Comparison of ENCODE assay signal across 14 cellular contexts in genomic region chr17:75773808-75774470, GRCh38. TPM values are rescaled to one million over a fixed set of nuclear protein-coding genes. Genes with fewer than 3 reads are reported as not detected.
DNase-seq lines count a peak whose midpoint lies in the region; ATAC-seq and TF ChIP-seq lines count a peak whose summit lies in the region.
"Had no signal": no experiment of that assay in that cellular context is flagged by ENCODE, and none has a peak within 500 bp of the region (broad histone marks: within the 10 kb centered on the region; RNA-seq: fewer than 3 reads in every experiment).

No MANE protein-coding gene starts in this region.

- peaks cover 26% of the 10 kb centered on the region for H3K4me1 Mint-ChIP-seq in activated CD4-positive, alpha-beta T cell treated with anti-CD3 and anti-CD28 coated beads, Interleukin-2, amount 10 ng/mL, durations not matched to agents 24 days and 14 days
- H3K4me1 Mint-ChIP-seq in activated CD4-positive, alpha-beta T cell treated with anti-CD3 and anti-CD28 coated beads for 36 hours = peaks cover 21% of the 10 kb centered on the region
- peaks cover 43% of the 10 kb centered on the region in 2 donors for H3K4me1 Mint-ChIP-seq in immature natural killer cell

- H3K36me3 ChIP-seq in SK-N-SH (replicated peaks in 1 of 2; ENCODE audit: control insufficient read depth in 1 of 2, insufficient read depth in 2 of 2, low read length in 1 of 2) (peaks cover 27 to 30% of the 10 kb centered on the region in 2 experiments), sigmoid colon (peaks cover 5 to 51% (median 17%) of the 10 kb centered on the region in 4 donors)

- no peak overlapping the region for H3K4me2 ChIP-seq in SK-N-SH

- no peaks in the 10 kb centered on the region for H3K9me2 ChIP-seq in SK-N-SH

- H3K27me3 ChIP-seq in SK-N-SH (ENCODE audit: insufficient read depth) (no peaks in the 10 kb centered on the region), sigmoid colon (no peaks in the 10 kb centered on the region)

- H3K79me2 ChIP-seq in SK-N-SH (ENCODE audit: insufficient read depth) = peaks cover 26% of the 10 kb centered on the region

- CTCF ChIA-PET in activated CD4-positive, alpha-beta T cell treated with anti-CD3 and anti-CD28 coated beads for 36 hours (lab: Charles Lee) = interaction anchor here (0.5 to 3.8 kb wide), 6 partner anchors 8 to 152 kb away, joined by 4 to 14 read pairs (median 11); partner anchors contain the start of gene GALK1
- CTCF ChIA-PET in SK-N-SH (lab: Yijun Ruan, JAX) = interaction anchor here (1.1 to 11.7 kb wide), 9 partner anchors 10 to 52 kb away, joined by 4 to 111 read pairs (median 17); partner anchors contain the start of genes GALK1 and UNK
- CTCF ChIA-PET in GM10248 (lab: Yijun Ruan, JAX) = interaction anchor here (0.9 to 8.6 kb wide), 8 partner anchors 9 to 56 kb away, joined by 3 to 71 read pairs (median 4); partner anchors contain the start of genes GALK1 and UNK

- no peak overlapping the region for H3K4me3 Mint-ChIP-seq in activated CD4-positive, alpha-beta T cell treated with anti-CD3 and anti-CD28 coated beads, Interleukin-2, amount 10 ng/mL, durations not matched to agents 24 days and 14 days
- H3K4me3 Mint-ChIP-seq in activated CD4-positive, alpha-beta T cell treated with anti-CD3 and anti-CD28 coated beads for 36 hours = no peak overlapping the region
- H3K4me3 Mint-ChIP-seq in immature natural killer cell = no peak overlapping the region
- H3K4me3 Mint-ChIP-seq: activated CD4-positive, alpha-beta memory T cell treated with anti-CD3 and anti-CD28 coated beads for 36 hours; activated naive CD8-positive, alpha-beta T cell treated with anti-CD3 and anti-CD28 coated beads, Interleukin-2, amount 10 ng/mL, durations not matched to agents 7 days and 5 days had no signal

- H3K4me1 ChIP-seq in SK-N-SH (ENCODE audit: control insufficient read depth in 1 of 2, insufficient read depth in 2 of 2, low read depth in 1 of 2, low read length in 1 of 2) = peaks cover 9 to 18% of the 10 kb centered on the region in 2 experiments; a peak in 3 of 4 replicates
- H3K4me1 ChIP-seq in sigmoid colon = peaks cover 0 to 28% (median 20%) of the 10 kb centered on the region in 4 donors

- H3K4me3 ChIP-seq in SK-N-SH (ENCODE audit: low read depth in 2 of 2, low read length in 1 of 2) (no peak overlapping the region), sigmoid colon (no peak overlapping the region)
- H3K4me3 ChIP-seq: skin epidermis had no signal

- peak; percentile 74 for DNase-seq in activated CD4-positive, alpha-beta T cell treated with anti-CD3 and anti-CD28 coated beads, Interleukin-2, amount 10 ng/mL, durations not matched to agents 24 days and 14 days
- DNase-seq in activated CD4-positive, alpha-beta T cell treated with anti-CD3 and anti-CD28 coated beads for 36 hours = no peak
- DNase-seq in SK-N-SH (peak; percentile 30), immature natural killer cell (no peak), sigmoid colon (peak; percentile 74), GM10248 (ENCODE audit: extremely low spot score) (no peak)
- DNase-seq: activated CD4-positive, alpha-beta memory T cell treated with anti-CD3 and anti-CD28 coated beads for 36 hours; Calu3; Karpas-422; OCI-M1 had no signal

- peaks cover 35% of the 10 kb centered on the region for H3K36me3 Mint-ChIP-seq in activated CD4-positive, alpha-beta T cell treated with anti-CD3 and anti-CD28 coated beads, Interleukin-2, amount 10 ng/mL, durations not matched to agents 24 days and 14 days (ENCODE audit: low read depth)
- peaks cover 41% of the 10 kb centered on the region for H3K36me3 Mint-ChIP-seq in activated CD4-positive, alpha-beta T cell treated with anti-CD3 and anti-CD28 coated beads for 36 hours (ENCODE audit: low read depth)
- H3K36me3 Mint-ChIP-seq in immature natural killer cell = peaks cover 22 to 33% (median 26%) of the 10 kb centered on the region in 3 donors

- peaks cover 49% of the 10 kb centered on the region for H4K20me1 ChIP-seq in SK-N-SH (ENCODE audit: insufficient read depth)

- intact Hi-C loops in activated CD4-positive, alpha-beta T cell treated with anti-CD3 and anti-CD28 coated beads, Interleukin-2, amount 10 ng/mL, durations not matched to agents 24 days and 14 days (cut with micrococcal nuclease) = no loop called here
- intact Hi-C loops in activated CD4-positive, alpha-beta T cell treated with anti-CD3 and anti-CD28 coated beads for 36 hours (cut with DNase I, micrococcal nuclease) = no loop called here
- intact Hi-C loops in sigmoid colon (cut with DNase I) = no loop called here

- WGBS in SK-N-SH (ENCODE audit: low lambda C conversion rate) = 93% methylated on average over 13 of the region's 15 CpGs
- WGBS in sigmoid colon, 2 donors = 86 to 90% methylated on average over 15 of the region's 15 CpGs

- H3K27ac Mint-ChIP-seq in activated CD4-positive, alpha-beta T cell treated with anti-CD3 and anti-CD28 coated beads, Interleukin-2, amount 10 ng/mL, durations not matched to agents 24 days and 14 days = no peak overlapping the region
- no peak overlapping the region for H3K27ac Mint-ChIP-seq in activated CD4-positive, alpha-beta T cell treated with anti-CD3 and anti-CD28 coated beads for 36 hours
- peak overlapping the region in 4 of 6 donors; percentile 43 to 69 (median 52) for H3K27ac Mint-ChIP-seq in immature natural killer cell
- H3K27ac Mint-ChIP-seq: activated naive CD8-positive, alpha-beta T cell treated with anti-CD3 and anti-CD28 coated beads, Interleukin-2, amount 10 ng/mL, durations not matched to agents 7 days and 5 days had no signal

- H3K9me3 Mint-ChIP-seq in activated CD4-positive, alpha-beta T cell treated with anti-CD3 and anti-CD28 coated beads, Interleukin-2, amount 10 ng/mL, durations not matched to agents 24 days and 14 days = no peaks in the 10 kb centered on the region
- H3K9me3 Mint-ChIP-seq in activated CD4-positive, alpha-beta T cell treated with anti-CD3 and anti-CD28 coated beads for 36 hours (ENCODE audit: low read depth) = no peaks in the 10 kb centered on the region
- peaks cover 0 to 1% (median 0%) of the 10 kb centered on the region in 6 donors for H3K9me3 Mint-ChIP-seq in immature natural killer cell
- H3K9me3 Mint-ChIP-seq: activated CD4-positive, alpha-beta memory T cell treated with anti-CD3 and anti-CD28 coated beads for 36 hours; activated naive CD8-positive, alpha-beta T cell treated with anti-CD3 and anti-CD28 coated beads, Interleukin-2, amount 10 ng/mL, durations not matched to agents 7 days and 5 days had no signal

- TF ChIP-seq EP300 in SK-N-SH (IDR thresholded peaks at IDR 0.05; ENCODE audit: borderline replicate concordance in 1 of 2, low read depth in 1 of 2, low read length in 1 of 2) = no peak
- no peak for TF ChIP-seq EP300 in sigmoid colon (IDR thresholded peaks at IDR 0.05)

- no peak for ATAC-seq in activated CD4-positive, alpha-beta T cell treated with anti-CD3 and anti-CD28 coated beads for 36 hours
- ATAC-seq in GM18873 (IDR thresholded peaks at IDR 0.05; ENCODE audit: low FRiP score, unreplicated experiment) = no peak
- ATAC-seq in GM21526 (IDR thresholded peaks at IDR 0.05; ENCODE audit: low FRiP score, unreplicated experiment) = no peak

- TF ChIP-seq CTCF in SK-N-SH (IDR thresholded peaks at IDR 0.05) = peak; percentile 28; the same call in 1 of the 2 replicates
- TF ChIP-seq CTCF in sigmoid colon (IDR thresholded peaks at IDR 0.05) = no peak
- no peak for TF ChIP-seq CTCF in GM10248 (IDR thresholded peaks at IDR 0.05; ENCODE audit: control extremely low read depth, extremely low read depth, low read depth, missing control alignments)

- POLR2A ChIA-PET in activated CD4-positive, alpha-beta T cell treated with anti-CD3 and anti-CD28 coated beads for 36 hours (lab: Charles Lee) = interaction anchor here (0.7 to 5.8 kb wide), 11 partner anchors 10 to 679 kb away, joined by 3 to 79 read pairs (median 4); partner anchors contain the start of genes GALK1, UBE2O, UNK and WBP2
- POLR2A ChIA-PET in SK-N-SH (lab: Yijun Ruan, JAX) = interaction anchor here (1.0 to 7.6 kb wide), 13 partner anchors 11 to 257 kb away, joined by 3 to 161 read pairs (median 9); partner anchors contain the start of genes GALK1, TSEN54 and UNK
- POLR2A ChIA-PET in GM10248 (lab: Yijun Ruan, JAX) = interaction anchor here (0.6 to 7.2 kb wide), 6 partner anchors 10 to 82 kb away, joined by 3 to 97 read pairs (median 4); partner anchors contain the start of gene GALK1

- no peak overlapping the region for H3K27ac ChIP-seq in SK-N-SH (ENCODE audit: low read depth in 2 of 2, low read length in 1 of 2)
- peak overlapping the region in 1 of 4 donors; percentile 97 for H3K27ac ChIP-seq in sigmoid colon

- no peaks in the 10 kb centered on the region for H3K9me3 ChIP-seq in SK-N-SH
- no peaks in the 10 kb centered on the region for H3K9me3 ChIP-seq in sigmoid colon

- TF ChIP-seq POLR2A in sigmoid colon (IDR thresholded peaks at IDR 0.05) = peak in 1 of 2 donors; percentile 4

- H2AFZ ChIP-seq in SK-N-SH (ENCODE audit: low read depth) = no peak overlapping the region

- H3K9ac ChIP-seq in SK-N-SH = no peak overlapping the region

- no peak for TF ChIP-seq RAD21 in SK-N-SH (IDR thresholded peaks at IDR 0.05; ENCODE audit: low read length)

- H3K27me3 Mint-ChIP-seq in activated CD4-positive, alpha-beta T cell treated with anti-CD3 and anti-CD28 coated beads, Interleukin-2, amount 10 ng/mL, durations not matched to agents 24 days and 14 days = no peaks in the 10 kb centered on the region
- no peaks in the 10 kb centered on the region for H3K27me3 Mint-ChIP-seq in activated CD4-positive, alpha-beta T cell treated with anti-CD3 and anti-CD28 coated beads for 36 hours
- H3K27me3 Mint-ChIP-seq in immature natural killer cell (ENCODE audit: low read depth in 3 of 3) = peaks cover 28 to 42% (median 29%) of the 10 kb centered on the region in 3 donors
- H3K27me3 Mint-ChIP-seq: activated naive CD8-positive, alpha-beta T cell treated with anti-CD3 and anti-CD28 coated beads, Interleukin-2, amount 10 ng/mL, durations not matched to agents 7 days and 5 days had no signal

- peaks cover 46% of the 10 kb centered on the region for H3F3A ChIP-seq in SK-N-SH (replicated peaks; ENCODE audit: insufficient read depth)

RNA-seq across cellular contexts. Expression of gene GALK1, which starts 8.9 kb away (rescaled TPM):
- 53.3 and 54.7 TPM in 2 replicates for total RNA-seq in activated CD4-positive, alpha-beta T cell treated with anti-CD3 and anti-CD28 coated beads, Interleukin-2, amount 10 ng/mL, durations not matched to agents 24 days and 14 days
- 10 to 100 TPM; 50.3 to 63.2 TPM for total RNA-seq in activated CD4-positive, alpha-beta T cell treated with anti-CD3 and anti-CD28 coated beads for 36 hours
- polyA plus RNA-seq in SK-N-SH (2012; rRNA removed) (36.5 and 39.2 TPM in 2 replicates), immature natural killer cell (10 to 100 TPM; 25.1 to 86.7 (median 30.7) TPM), sigmoid colon (10 to 100 TPM; 14.3 to 28.2 (median 14.4) TPM)
- 12.4 and 22.4 TPM in 2 replicates for polyA plus RNA-seq in SK-N-SH (2012; cell fraction: cytosol; rRNA removed)
- polyA plus RNA-seq in SK-N-SH (2012; cell fraction: nucleus; rRNA removed) = 82.6 and 138 TPM in 2 replicates
- 10 to 100 TPM; 17.2 to 24.6 (median 20.3) TPM for total RNA-seq in sigmoid colon

RNA-seq across cellular contexts. Expression of gene UNK, which starts 10.7 kb away (rescaled TPM):
- 28.9 and 30.0 TPM in 2 replicates for total RNA-seq in activated CD4-positive, alpha-beta T cell treated with anti-CD3 and anti-CD28 coated beads, Interleukin-2, amount 10 ng/mL, durations not matched to agents 24 days and 14 days
- total RNA-seq in activated CD4-positive, alpha-beta T cell treated with anti-CD3 and anti-CD28 coated beads for 36 hours = 10 to 100 TPM; 24.5 to 33.7 TPM
- polyA plus RNA-seq in SK-N-SH (2012; rRNA removed) = 19.9 and 24.8 TPM in 2 replicates
- 22.1 and 26.9 TPM in 2 replicates for polyA plus RNA-seq in SK-N-SH (2012; cell fraction: cytosol; rRNA removed)
- polyA plus RNA-seq in SK-N-SH (2012; cell fraction: nucleus; rRNA removed) = 54.0 and 54.3 TPM in 2 replicates
- 10 to 100 TPM; 26.0 to 48.4 (median 34.4) TPM for polyA plus RNA-seq in immature natural killer cell
- 10 to 100 TPM; 18.9 to 29.6 (median 26.4) TPM for total RNA-seq in sigmoid colon
- polyA plus RNA-seq in sigmoid colon = 10 to 100 TPM; 12.7 to 24.4 (median 16.8) TPM

RNA-seq across cellular contexts. Expression of gene ITGB4, which starts 52.7 kb away (rescaled TPM):
- 0.71 and 1.8 TPM in 2 replicates for total RNA-seq in activated CD4-positive, alpha-beta T cell treated with anti-CD3 and anti-CD28 coated beads, Interleukin-2, amount 10 ng/mL, durations not matched to agents 24 days and 14 days
- 1 to 10 TPM in 1 of 2 experiments, under 1 TPM in 1; 0.62 to 1.5 TPM for total RNA-seq in activated CD4-positive, alpha-beta T cell treated with anti-CD3 and anti-CD28 coated beads for 36 hours
- 3.6 and 7.0 TPM in 2 replicates for polyA plus RNA-seq in SK-N-SH (2012; rRNA removed)
- polyA plus RNA-seq in SK-N-SH (2012; cell fraction: cytosol; rRNA removed) = 1.7 and 3.3 TPM in 2 replicates
- 8.6 and 11.2 TPM in 2 replicates for polyA plus RNA-seq in SK-N-SH (2012; cell fraction: nucleus; rRNA removed)
- under 1 TPM in 1 of 3 donors, not detected in 2; 0.24 TPM for polyA plus RNA-seq in immature natural killer cell
- 10 to 100 TPM; 15.1 to 43.2 (median 23.1) TPM for total RNA-seq in sigmoid colon
- polyA plus RNA-seq in sigmoid colon = 100 to 1,000 TPM in 1 of 3 donors, 10 to 100 TPM in 2; 17.8 to 116 (median 25.8) TPM

Comparison
In these comparisons a context has a peak if more than half of its experiments do, and no peak if none do; other contexts are left out.
1. DNase-seq: peak in activated CD4-positive, alpha-beta T cell treated with anti-CD3 and anti-CD28 coated beads, Interleukin-2, amount 10 ng/mL, durations not matched to agents 24 days and 14 days (single experiment), SK-N-SH (single experiment) and sigmoid colon (single experiment); none in activated CD4-positive, alpha-beta T cell treated with anti-CD3 and anti-CD28 coated beads for 36 hours (single experiment), immature natural killer cell (0 of 3) and GM10248 (single experiment).
2. H3K27ac Mint-ChIP-seq: peak in immature natural killer cell (4 of 6); none in activated CD4-positive, alpha-beta T cell treated with anti-CD3 and anti-CD28 coated beads, Interleukin-2, amount 10 ng/mL, durations not matched to agents 24 days and 14 days (single experiment) and activated CD4-positive, alpha-beta T cell treated with anti-CD3 and anti-CD28 coated beads for 36 hours (single experiment).